ENCODE assay signal across 20 cellular contexts in genomic region chr14:23346693-23347405, GRCh38. TPM values are rescaled to one million over a fixed set of nuclear protein-coding genes. Genes with fewer than 3 reads are reported as not detected.
DNase-seq lines count a peak whose midpoint lies in the region; FAIRE-seq and TF ChIP-seq lines count a peak whose summit lies in the region.
"Had no signal": no experiment of that assay in that cellular context is flagged by ENCODE, and none has a peak within 500 bp of the region (broad histone marks: within the 10 kb centered on the region; RNA-seq: fewer than 3 reads in every experiment).

No MANE protein-coding gene starts in this region.

- no peak overlapping the region for H3K4me2 ChIP-seq in astrocyte (ENCODE audit: low read length)
- no peak overlapping the region for H3K4me2 ChIP-seq in neural progenitor cell

- no peak for TF ChIP-seq CTCF in astrocyte (IDR thresholded peaks at IDR 0.05; ENCODE audit: insufficient read depth, low read depth, low read length)
- no peak for TF ChIP-seq CTCF in left ventricle myocardium inferior (IDR thresholded peaks at IDR 0.05; ENCODE audit: borderline replicate concordance)
- TF ChIP-seq CTCF in neural progenitor cell (IDR thresholded peaks at IDR 0.05): no peak
- TF ChIP-seq CTCF in D721Med (IDR thresholded peaks at IDR 0.05; ENCODE audit: insufficient read depth, missing control alignments): no peak

- H3F3A ChIP-seq in neural progenitor cell (ENCODE audit: low read depth): peaks cover 5% of the 10 kb centered on the region

- H3K4me3 ChIP-seq in astrocyte (ENCODE audit: insufficient read depth, low read depth, low read length) (no peak overlapping the region), left ventricle myocardium inferior (no peak overlapping the region), neural progenitor cell (no peak overlapping the region)
- H3K4me3 ChIP-seq: MG63 had no signal

- H2AFZ ChIP-seq in astrocyte (ENCODE audit: low read depth, low read length): no peak overlapping the region
- H2AFZ ChIP-seq in neural progenitor cell (replicated peaks): no peak overlapping the region

- TF ChIP-seq POLR2A in erythroblast (IDR thresholded peaks at IDR 0.05; ENCODE audit: low read length): no peak

- H3K9me3 Mint-ChIP-seq in astrocyte (ENCODE audit: unreplicated experiment): peaks cover 2% of the 10 kb centered on the region
- peaks cover 9% of the 10 kb centered on the region for H3K9me3 Mint-ChIP-seq in neural progenitor cell

- H3K4me1 ChIP-seq in astrocyte (ENCODE audit: insufficient read depth, low read length) (no peaks in the 10 kb centered on the region), left ventricle myocardium inferior (peaks cover 17% of the 10 kb centered on the region), neural progenitor cell (peaks cover 4% of the 10 kb centered on the region)

- H3K27ac Mint-ChIP-seq in astrocyte (ENCODE audit: unreplicated experiment): peak overlapping the region; percentile 69
- H3K27ac Mint-ChIP-seq in neural progenitor cell: no peak overlapping the region
- H3K27ac Mint-ChIP-seq: CD4-positive, CD25-positive, alpha-beta regulatory T cell had no signal

- H3K79me2 ChIP-seq in astrocyte (ENCODE audit: insufficient read depth, low read length) (no peaks in the 10 kb centered on the region), neural progenitor cell (ENCODE audit: low read depth) (peaks cover 2% of the 10 kb centered on the region)

- no peak overlapping the region for H3K4me3 Mint-ChIP-seq in astrocyte (ENCODE audit: unreplicated experiment)
- H3K4me3 Mint-ChIP-seq in neural progenitor cell: peak overlapping the region; percentile 70
- H3K4me3 Mint-ChIP-seq: CD4-positive, CD25-positive, alpha-beta regulatory T cell had no signal

- H3K27me3 ChIP-seq in astrocyte (ENCODE audit: insufficient read depth, low read length): peaks cover 3% of the 10 kb centered on the region
- peaks cover 6% of the 10 kb centered on the region for H3K27me3 ChIP-seq in left ventricle myocardium inferior (ENCODE audit: low read depth)
- H3K27me3 ChIP-seq in neural progenitor cell: peaks cover 9% of the 10 kb centered on the region
- H3K27me3 ChIP-seq: MG63 had no signal

- DNase-seq in AG08396 (ENCODE audit: low spot score) (peak; percentile 3), astrocyte (ENCODE audit: low read depth) (no peak), left ventricle myocardium inferior (no peak), neural progenitor cell (ENCODE audit: low spot score) (no peak), erythroblast (lab: John Stamatoyannopoulos, UW) (no peak), NCI-H187 (lab: John Stamatoyannopoulos, UW) (no peak), D721Med (ENCODE audit: insufficient read length, low spot score) (no peak), retina (no peak)
- DNase-seq: Calu3; CD4-positive, CD25-positive, alpha-beta regulatory T cell; DMS79; GOT3; MG63; NCI-H1105; NCI-H187 treated with DMSO at 0.1 percent for 48 hours; NCI-H446 treated with DMSO at 0.1 percent for 48 hours; NCI-H82 had no signal

- intact Hi-C loops in left ventricle myocardium inferior (cut with micrococcal nuclease): no loop called here

- H3K36me3 Mint-ChIP-seq in astrocyte (ENCODE audit: low read depth, unreplicated experiment) (peaks cover 21% of the 10 kb centered on the region), neural progenitor cell (peaks cover 23% of the 10 kb centered on the region)

- H3K27ac ChIP-seq in astrocyte (ENCODE audit: low read depth, low read length): no peak overlapping the region
- peak overlapping the region; percentile 44 for H3K27ac ChIP-seq in left ventricle myocardium inferior (replicated peaks)
- no peak overlapping the region for H3K27ac ChIP-seq in neural progenitor cell

- no peak overlapping the region for H3K9ac ChIP-seq in astrocyte (ENCODE audit: low read length)
- H3K9ac ChIP-seq in neural progenitor cell: no peak overlapping the region

- H3K36me3 ChIP-seq in astrocyte (ENCODE audit: insufficient read depth, low read length) (no peaks in the 10 kb centered on the region), left ventricle myocardium inferior (no peaks in the 10 kb centered on the region), neural progenitor cell (no peaks in the 10 kb centered on the region)
- H3K36me3 ChIP-seq: MG63 had no signal

- H3K9me3 ChIP-seq in astrocyte (ENCODE audit: insufficient read depth, low read depth, low read length) (no peaks in the 10 kb centered on the region), left ventricle myocardium inferior (replicated peaks) (no peaks in the 10 kb centered on the region), neural progenitor cell (ENCODE audit: low read depth) (no peaks in the 10 kb centered on the region)
- H3K9me3 ChIP-seq: MG63 had no signal

- H3K4me1 Mint-ChIP-seq in astrocyte (ENCODE audit: low read depth, unreplicated experiment): no peaks in the 10 kb centered on the region
- peaks cover 16% of the 10 kb centered on the region for H3K4me1 Mint-ChIP-seq in neural progenitor cell

- no peak for FAIRE-seq in astrocyte (lab: Jason Lieb, UNC)
- FAIRE-seq in D721Med (lab: Jason Lieb, UNC): no peak
- FAIRE-seq: A204.1, G401.6, GM12891 had no signal

- peaks cover 5% of the 10 kb centered on the region for H4K20me1 ChIP-seq in astrocyte (ENCODE audit: insufficient read depth, low read length)
- peaks cover 8% of the 10 kb centered on the region for H4K20me1 ChIP-seq in neural progenitor cell (ENCODE audit: low read depth)

- H3K27me3 Mint-ChIP-seq in astrocyte (ENCODE audit: low read depth, unreplicated experiment) (peaks cover 7% of the 10 kb centered on the region), neural progenitor cell (ENCODE audit: insufficient read depth, low read depth) (peaks cover 12% of the 10 kb centered on the region)

RNA-seq across cellular contexts. Expression of gene SLC22A17, which starts 5.8 kb away (rescaled TPM):
- total RNA-seq in astrocyte (29.3 and 39.5 TPM in 2 replicates), left ventricle myocardium inferior (9.7 TPM), neural progenitor cell (ENCODE audit: low replicate concordance) (22.2 and 80.8 TPM in 2 replicates)

RNA-seq across cellular contexts. Expression of gene EFS, which starts 18.1 kb away (rescaled TPM):
- total RNA-seq in astrocyte (5.8 and 6.5 TPM in 2 replicates), left ventricle myocardium inferior (3.6 TPM), neural progenitor cell (ENCODE audit: low replicate concordance) (21.7 and 74.3 TPM in 2 replicates)
- total RNA-seq: Calu3; CD4-positive, CD25-positive, alpha-beta regulatory T cell had no signal

RNA-seq across cellular contexts. Expression of gene PABPN1, which starts 25.6 kb away (rescaled TPM):
- total RNA-seq in astrocyte (147 and 162 TPM in 2 replicates), left ventricle myocardium inferior (71.2 TPM), neural progenitor cell (ENCODE audit: low replicate concordance) (264 and 298 TPM in 2 replicates)

RNA-seq across cellular contexts. Expression of gene IL25, which starts 25.8 kb away (rescaled TPM):
- total RNA-seq in astrocyte (not detected in 2 replicates), left ventricle myocardium inferior (not detected), neural progenitor cell (ENCODE audit: low replicate concordance) (not detected in 2 replicates)
- total RNA-seq: Calu3; CD4-positive, CD25-positive, alpha-beta regulatory T cell had no signal

RNA-seq across cellular contexts. Expression of gene CMTM5, which starts 30.0 kb away (rescaled TPM):
- total RNA-seq in astrocyte (not detected in 2 replicates), left ventricle myocardium inferior (1.0 TPM), neural progenitor cell (ENCODE audit: low replicate concordance) (4.3 and 6.9 TPM in 2 replicates)
- total RNA-seq: Calu3 had no signal
